ENCODE assay signal across 10 cellular contexts in genomic region chr11:67506426-67507032, GRCh38. TPM values are rescaled to one million over a fixed set of nuclear protein-coding genes. Genes with fewer than 3 reads are reported as not detected.
A peak's percentile ranks its signal among the peaks of the same experiment; 100 is the strongest.
DNase-seq lines count a peak whose midpoint lies in the region; ATAC-seq, FAIRE-seq and TF ChIP-seq lines count a peak whose summit lies in the region.
"Had no signal": no experiment of that assay in that cellular context is flagged by ENCODE, and none has a peak within 500 bp of the region (broad histone marks: within the 10 kb centered on the region; RNA-seq: fewer than 3 reads in every experiment).

No MANE protein-coding gene starts in this region.

- TF ChIP-seq POLR2A in A549 (IDR thresholded peaks at IDR 0.05; ENCODE audit: low read length), result no peak
- TF ChIP-seq POLR2A in erythroblast (IDR thresholded peaks at IDR 0.05; ENCODE audit: low read length), result no peak

- peak overlapping the region; percentile 86 to 95 (median 92) for H3K4me3 Mint-ChIP-seq in naive thymus-derived CD8-positive, alpha-beta T cell

- CTCF ChIA-PET in A549 (lab: Yijun Ruan, JAX), result interaction anchor here (0.6 to 2.3 kb wide), 18 partner anchors 12 to 241 kb away, joined by 3 to 8 read pairs (median 4); partner anchors contain the start of genes AIP, GSTP1, PPP1CA and RAD9A

- peaks cover 34% of the 10 kb centered on the region for H3K4me1 ChIP-seq in A549
- peaks cover 31% of the 10 kb centered on the region for H3K4me1 ChIP-seq in KMS-11 (ENCODE audit: low read depth, poor library complexity, severe bottlenecking)

- FAIRE-seq in A549 (lab: Jason Lieb, UNC), result no peak

- POLR2A ChIA-PET in A549 (lab: Yijun Ruan, JAX), result interaction anchor here (1.3 kb wide), 1 partner anchor 77 kb away, joined by 5 read pairs; the partner anchor contains the start of gene GSTP1
- POLR2A ChIA-PET in naive thymus-derived CD8-positive, alpha-beta T cell (lab: Charles Lee), result interaction anchor here (0.6 to 8.8 kb wide), 22 partner anchors 21 to 133 kb away, joined by 3 to 118 read pairs (median 6); partner anchors contain the start of genes AIP, CLCF1, PPP1CA and PTPRCAP

- H3K4me3 ChIP-seq in A549 (peak overlapping the region; percentile 68; the same call in 2 of the 3 replicates), KMS-11 (IDR thresholded peaks at IDR 0.05; ENCODE audit: insufficient read depth, low read depth, low read length) (no peak overlapping the region)

- no peak for TF ChIP-seq RAD21 in A549 (conservative IDR thresholded peaks at IDR 0.05 in 1 of 2, IDR thresholded peaks at IDR 0.05 in 1 of 2)

- H3K27ac Mint-ChIP-seq in naive thymus-derived CD8-positive, alpha-beta T cell, result peak overlapping the region; percentile 86 to 99 (median 97)

- H3K4me1 Mint-ChIP-seq in naive thymus-derived CD8-positive, alpha-beta T cell, result peaks cover 29 to 52% (median 46%) of the 10 kb centered on the region in 4 donors

- H3K36me3 Mint-ChIP-seq in naive thymus-derived CD8-positive, alpha-beta T cell, result peaks cover 0 to 14% (median 0%) of the 10 kb centered on the region in 3 donors

- peaks cover 0 to 4% (median 0%) of the 10 kb centered on the region in 5 donors for H3K27me3 Mint-ChIP-seq in naive thymus-derived CD8-positive, alpha-beta T cell

- H3K36me3 ChIP-seq in KMS-11 (ENCODE audit: insufficient read depth), result no peaks in the 10 kb centered on the region

- peaks cover 13% of the 10 kb centered on the region for H3K27me3 ChIP-seq in KMS-11 (ENCODE audit: insufficient read depth, low read depth)

- no peak overlapping the region for H2AFZ ChIP-seq in KMS-11 (ENCODE audit: low read depth)

- H3K27ac ChIP-seq in A549, result peak overlapping the region; percentile 46 to 90; a peak in 5 of 6 replicates
- peak overlapping the region; percentile 68; the same call in 1 of the 2 replicates for H3K27ac ChIP-seq in KMS-11
- peak overlapping the region; percentile 84 for H3K27ac ChIP-seq in caudate nucleus (ENCODE audit: low read depth, low read length)

- DNase-seq in A549 (ENCODE audit: low read depth in 1 of 2, low spot score in 1 of 2) (no peak), caudate nucleus (lab: John Stamatoyannopoulos, UW) (no peak), NCI-H1048 (lab: John Stamatoyannopoulos, UW) (no peak), HPDE6-E6E7 (ENCODE audit: extremely low spot score) (no peak), erythroblast (lab: John Stamatoyannopoulos, UW) (no peak)
- no peak for DNase-seq in naive thymus-derived CD8-positive, alpha-beta T cell
- no peak for DNase-seq in stimulated activated CD4-positive, alpha-beta T cell treated with anti-CD3 and anti-CD28 coated beads, Interleukin-4, amount 100 ng/mL, for 4 hours

- H3K9me3 Mint-ChIP-seq in naive thymus-derived CD8-positive, alpha-beta T cell, result no peaks in the 10 kb centered on the region

- no peak overlapping the region for H3K9ac ChIP-seq in KMS-11

- TF ChIP-seq CTCF in A549 (IDR thresholded peaks at IDR 0.05), result no peak
- TF ChIP-seq CTCF in KMS-11 (conservative IDR thresholded peaks at IDR 0.05; ENCODE audit: low read depth, low read length), result no peak; the same call in 1 of the 2 replicates

- no peak for ATAC-seq in A549
- ATAC-seq in naive thymus-derived CD8-positive, alpha-beta T cell, result no peak

- no peaks in the 10 kb centered on the region for H3K9me3 ChIP-seq in A549

- no peaks in the 10 kb centered on the region for H4K20me1 ChIP-seq in KMS-11 (ENCODE audit: insufficient read depth)

- H3K79me2 ChIP-seq in KMS-11 (ENCODE audit: insufficient read depth, low read depth), result peaks cover 7% of the 10 kb centered on the region; the same call in 1 of the 2 replicates

- H3K4me2 ChIP-seq in A549, result peak overlapping the region; percentile 85
- H3K4me2 ChIP-seq in KMS-11, result peak overlapping the region; percentile 98

- WGBS in A549 (ENCODE audit: missing lambda C conversion rate), result 85% methylated on average over 15 of the region's 16 CpGs

- no peak for TF ChIP-seq EP300 in A549 (IDR thresholded peaks at IDR 0.05)

TF ChIP-seq in A549, 52 proteins besides CTCF, POLR2A, EP300 and RAD21:
- TF ChIP-seq USF2 (IDR thresholded peaks at IDR 0.05), result no peak
- no peak for TF ChIP-seq RFX5 (IDR thresholded peaks at IDR 0.05)
- no peak for TF ChIP-seq TP53 (CRISPR knock-in tag; IDR thresholded peaks at IDR 0.05)
- TF ChIP-seq NPAS2 (CRISPR knock-in tag; IDR thresholded peaks at IDR 0.05; ENCODE audit: borderline replicate concordance), result no peak
- TF ChIP-seq JUN (IDR thresholded peaks at IDR 0.05), result no peak

RNA-seq across cellular contexts. Expression of gene PITPNM1, which starts 1.4 kb away (rescaled TPM):
- 13.0 and 14.2 TPM in 2 replicates for polyA plus RNA-seq in A549 (2011; rRNA removed)
- 33.7 and 52.0 TPM in 2 replicates for polyA plus RNA-seq in A549 (2012; cell fraction: cytosol; rRNA removed)
- 128 and 212 TPM in 2 replicates for polyA plus RNA-seq in A549 (2012; cell fraction: nucleus; rRNA removed)
- 32.6 to 42.0 TPM (median 36.4 TPM) in 3 replicates for polyA plus RNA-seq in A549 (2017; fragmentation: RNase III; extraction: RNeasy Plus Mini Kit Qiagen cat#74134 plus additional on column Dnase treatment)
- 19.4 and 20.1 TPM in 2 replicates for polyA minus RNA-seq in A549 (2011; rRNA and poly(A)+ RNA removed)
- total RNA-seq in naive thymus-derived CD8-positive, alpha-beta T cell, result 100 to 1,000 TPM; 118 to 120 TPM
- polyA plus RNA-seq in naive thymus-derived CD8-positive, alpha-beta T cell, result 10 to 100 TPM; 13.8 to 36.5 (median 15.9) TPM

RNA-seq across cellular contexts. Expression of gene CDK2AP2, which starts 1.4 kb away (rescaled TPM):
- polyA plus RNA-seq in A549 (2011; rRNA removed) (36.6 and 38.7 TPM in 2 replicates), A549 (2017; fragmentation: RNase III; extraction: RNeasy Plus Mini Kit Qiagen cat#74134 plus additional on column Dnase treatment) (47.8 to 53.1 TPM (median 51.3 TPM) in 3 replicates)
- 109 and 128 TPM in 2 replicates for polyA plus RNA-seq in A549 (2012; cell fraction: cytosol; rRNA removed)
- polyA plus RNA-seq in A549 (2012; cell fraction: nucleus; rRNA removed), result 112 and 113 TPM in 2 replicates
- 50.8 and 61.9 TPM in 2 replicates for polyA minus RNA-seq in A549 (2011; rRNA and poly(A)+ RNA removed)
- 10 to 100 TPM; 41.8 to 46.4 TPM for total RNA-seq in naive thymus-derived CD8-positive, alpha-beta T cell
- 10 to 100 TPM; 75.9 to 96.8 (median 79.5) TPM for polyA plus RNA-seq in naive thymus-derived CD8-positive, alpha-beta T cell

RNA-seq across cellular contexts. Expression of gene CABP2, which starts 16.7 kb away (rescaled TPM):
- polyA plus RNA-seq in A549 (2011; rRNA removed), result not detected in 2 replicates
- not detected in 2 replicates for polyA plus RNA-seq in A549 (2012; cell fraction: cytosol; rRNA removed)
- not detected in 2 replicates for polyA plus RNA-seq in A549 (2012; cell fraction: nucleus; rRNA removed)
- polyA plus RNA-seq in A549 (2017; fragmentation: RNase III; extraction: RNeasy Plus Mini Kit Qiagen cat#74134 plus additional on column Dnase treatment), result not detected in 3 replicates
- not detected in 2 replicates for polyA minus RNA-seq in A549 (2011; rRNA and poly(A)+ RNA removed)
- total RNA-seq in naive thymus-derived CD8-positive, alpha-beta T cell, result not detected
- not detected for polyA plus RNA-seq in naive thymus-derived CD8-positive, alpha-beta T cell
- total RNA-seq: kidney epithelial cell, NCI-H460 had no signal

RNA-seq across cellular contexts. Expression of gene AIP, which starts 23.7 kb away (rescaled TPM):
- polyA plus RNA-seq in A549 (2011; rRNA removed), result 50.8 and 56.3 TPM in 2 replicates
- 125 and 129 TPM in 2 replicates for polyA plus RNA-seq in A549 (2012; cell fraction: cytosol; rRNA removed)
- polyA plus RNA-seq in A549 (2012; cell fraction: nucleus; rRNA removed), result 104 and 133 TPM in 2 replicates
- 57.1 to 74.1 TPM (median 68.8 TPM) in 3 replicates for polyA plus RNA-seq in A549 (2017; fragmentation: RNase III; extraction: RNeasy Plus Mini Kit Qiagen cat#74134 plus additional on column Dnase treatment)
- 46.6 and 51.7 TPM in 2 replicates for polyA minus RNA-seq in A549 (2011; rRNA and poly(A)+ RNA removed)
- total RNA-seq in naive thymus-derived CD8-positive, alpha-beta T cell, result 100 to 1,000 TPM; 136 to 141 TPM
- polyA plus RNA-seq in naive thymus-derived CD8-positive, alpha-beta T cell, result 100 to 1,000 TPM; 146 to 169 (median 146) TPM

RNA-seq across cellular contexts. Expression of gene TMEM134, which starts 37.5 kb away (rescaled TPM):
- polyA plus RNA-seq in A549 (2011; rRNA removed), result 18.1 and 18.8 TPM in 2 replicates
- polyA plus RNA-seq in A549 (2012; cell fraction: cytosol; rRNA removed), result 53.7 and 68.8 TPM in 2 replicates
- polyA plus RNA-seq in A549 (2012; cell fraction: nucleus; rRNA removed), result 69.2 and 78.1 TPM in 2 replicates
- polyA plus RNA-seq in A549 (2017; fragmentation: RNase III; extraction: RNeasy Plus Mini Kit Qiagen cat#74134 plus additional on column Dnase treatment), result 18.0 to 20.6 TPM (median 18.9 TPM) in 3 replicates
- 5.1 and 6.6 TPM in 2 replicates for polyA minus RNA-seq in A549 (2011; rRNA and poly(A)+ RNA removed)
- total RNA-seq in naive thymus-derived CD8-positive, alpha-beta T cell, result 100 to 1,000 TPM; 105 to 111 TPM
- polyA plus RNA-seq in naive thymus-derived CD8-positive, alpha-beta T cell, result 100 to 1,000 TPM; 128 to 148 (median 144) TPM
